ENCODE assay signal across 19 cellular contexts in genomic region chr7:51589111-51589510, GRCh38.
A peak's percentile ranks its signal among the peaks of the same experiment; 100 is the strongest.
DNase-seq lines count a peak whose midpoint lies in the region; FAIRE-seq lines count a peak whose summit lies in the region.
"Had no signal": no experiment of that assay in that cellular context is flagged by ENCODE, and none has a peak within 500 bp of the region (broad histone marks: within the 10 kb centered on the region; RNA-seq: fewer than 3 reads in every experiment).

No MANE protein-coding gene starts in this region.

- CTCF ChIA-PET in activated CD4-positive, alpha-beta memory T cell treated with anti-CD3 and anti-CD28 coated beads, Interleukin-2, amount 10 ng/mL, durations not matched to agents 7 days and 5 days (lab: Charles Lee) = no interaction called here

- H3K4me3 Mint-ChIP-seq in activated CD4-positive, alpha-beta memory T cell treated with anti-CD3 and anti-CD28 coated beads, Interleukin-2, amount 10 ng/mL, durations not matched to agents 7 days and 5 days = no peak overlapping the region
- H3K4me3 Mint-ChIP-seq: CD8-positive, alpha-beta T cell; T-helper 1 cell treated with Interleukin-12 subunit alpha and Interleukin-12 subunit beta and Interleukin-4 antibody, amounts not matched to agents 30 μg/mL and 1 μg/mL, for 36 hours had no signal

- POLR2A ChIA-PET in activated CD4-positive, alpha-beta memory T cell treated with anti-CD3 and anti-CD28 coated beads, Interleukin-2, amount 10 ng/mL, durations not matched to agents 7 days and 5 days (lab: Charles Lee) = no interaction called here

- DNase-seq in NCI-H1105 treated with DMSO at 0.1 percent for 48 hours (lab: John Stamatoyannopoulos, UW) (peak; percentile 21), NCI-H1105 (lab: John Stamatoyannopoulos, UW) (no peak), COLO668 (lab: John Stamatoyannopoulos, UW; ENCODE audit: unreplicated experiment) (peak; percentile 66), NCI-H2171 treated with DMSO at 0.1 percent for 48 hours (lab: John Stamatoyannopoulos, UW) (peak; percentile 56), NCI-H82 treated with DMSO at 0.1 percent for 48 hours (lab: John Stamatoyannopoulos, UW; ENCODE audit: unreplicated experiment) (peak; percentile 94), frontal cortex (ENCODE audit: low spot score in 2 of 2) (no peak), iPS-NIHi7 (ENCODE audit: extremely low spot score) (no peak)
- no peak for DNase-seq in activated CD4-positive, alpha-beta memory T cell treated with anti-CD3 and anti-CD28 coated beads, Interleukin-2, amount 10 ng/mL, durations not matched to agents 7 days and 5 days
- DNase-seq: CD8-positive, alpha-beta T cell; GOT3; Kasumi-1; MG63; NCI-H1092; NCI-H526 treated with DMSO at 0.1 percent for 48 hours; SJCRH30 had no signal

- H3K36me3 Mint-ChIP-seq in activated CD4-positive, alpha-beta memory T cell treated with anti-CD3 and anti-CD28 coated beads, Interleukin-2, amount 10 ng/mL, durations not matched to agents 7 days and 5 days (ENCODE audit: low read depth) = no peaks in the 10 kb centered on the region
- H3K36me3 Mint-ChIP-seq: CD8-positive, alpha-beta T cell had no signal

- no peak for FAIRE-seq in frontal cortex (lab: Jason Lieb, UNC)
- FAIRE-seq: A204.1, GM12892, GM18507 had no signal

- H3K9me3 Mint-ChIP-seq in activated CD4-positive, alpha-beta memory T cell treated with anti-CD3 and anti-CD28 coated beads, Interleukin-2, amount 10 ng/mL, durations not matched to agents 7 days and 5 days = peaks cover 4% of the 10 kb centered on the region

- no peaks in the 10 kb centered on the region for H3K4me1 Mint-ChIP-seq in activated CD4-positive, alpha-beta memory T cell treated with anti-CD3 and anti-CD28 coated beads, Interleukin-2, amount 10 ng/mL, durations not matched to agents 7 days and 5 days

- H3K27me3 Mint-ChIP-seq in activated CD4-positive, alpha-beta memory T cell treated with anti-CD3 and anti-CD28 coated beads, Interleukin-2, amount 10 ng/mL, durations not matched to agents 7 days and 5 days = no peaks in the 10 kb centered on the region

- H3K27ac Mint-ChIP-seq in activated CD4-positive, alpha-beta memory T cell treated with anti-CD3 and anti-CD28 coated beads, Interleukin-2, amount 10 ng/mL, durations not matched to agents 7 days and 5 days = no peak overlapping the region
- H3K27ac Mint-ChIP-seq: CD8-positive, alpha-beta T cell; T-helper 1 cell treated with Interleukin-12 subunit alpha and Interleukin-12 subunit beta and Interleukin-4 antibody, amounts not matched to agents 30 μg/mL and 1 μg/mL, for 36 hours had no signal

Comparison
In these comparisons a context has a peak if more than half of its experiments do, and no peak if none do; other contexts are left out.
1. DNase-seq: peak in NCI-H1105 treated with DMSO at 0.1 percent for 48 hours (single experiment), COLO668 (single experiment), NCI-H2171 treated with DMSO at 0.1 percent for 48 hours (single experiment) and NCI-H82 treated with DMSO at 0.1 percent for 48 hours (single experiment); none in NCI-H1105 (single experiment), frontal cortex (0 of 2), iPS-NIHi7 (single experiment) and activated CD4-positive, alpha-beta memory T cell treated with anti-CD3 and anti-CD28 coated beads, Interleukin-2, amount 10 ng/mL, durations not matched to agents 7 days and 5 days (single experiment).